8 cellular contexts compared by ENCODE assay signal in the genomic region with DNA sequence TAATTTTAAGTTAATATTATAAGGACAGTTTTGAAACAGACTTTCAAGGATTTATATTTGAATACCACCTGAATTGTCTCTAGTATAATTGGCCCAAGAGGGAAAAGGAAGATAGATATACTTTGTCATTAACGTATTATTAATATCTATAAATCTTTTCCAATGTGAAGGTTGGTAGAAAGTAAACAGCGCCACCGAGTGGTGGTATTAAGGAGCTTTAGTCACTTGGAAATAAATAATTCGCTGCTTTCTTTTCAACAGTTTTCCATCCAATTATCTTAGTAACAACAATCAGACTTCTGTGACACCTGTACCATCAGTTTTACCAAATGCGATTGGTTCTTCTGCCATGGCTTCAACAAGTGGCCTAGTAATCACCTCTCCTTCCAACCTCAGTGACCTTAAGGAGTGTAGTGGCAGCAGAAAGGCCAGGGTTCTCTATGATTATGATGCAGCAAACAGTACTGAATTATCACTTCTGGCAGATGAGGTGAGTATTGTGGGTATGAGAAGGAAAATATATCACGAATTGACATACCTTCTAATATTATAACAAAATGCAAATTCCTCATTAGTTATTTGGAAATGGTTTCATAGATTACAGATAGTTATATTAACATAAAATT. TPM values are rescaled to one million over a fixed set of nuclear protein-coding genes. Genes with fewer than 3 reads are reported as not detected.
A peak's percentile ranks its signal among the peaks of the same experiment; 100 is the strongest.
DNase-seq lines count a peak whose midpoint lies in the region; ATAC-seq and TF ChIP-seq lines count a peak whose summit lies in the region.

No MANE protein-coding gene starts in this region.

- ATAC-seq in CD4-positive, CD25-positive, alpha-beta regulatory T cell (ENCODE audit: low read depth in 2 of 2), result no peak
- ATAC-seq in GM21529 (IDR thresholded peaks at IDR 0.05; ENCODE audit: unreplicated experiment) (no peak), GM21526 (IDR thresholded peaks at IDR 0.05; ENCODE audit: low FRiP score, unreplicated experiment) (no peak), HG03439 (IDR thresholded peaks at IDR 0.05; ENCODE audit: unreplicated experiment) (no peak)

- no peaks in the 10 kb centered on the region for H3K79me2 ChIP-seq in GM23248 (ENCODE audit: insufficient read depth)
- H3K79me2 ChIP-seq in neural progenitor cell (ENCODE audit: low read depth), result no peaks in the 10 kb centered on the region

- no peak overlapping the region for H3K4me3 ChIP-seq in CD4-positive, CD25-positive, alpha-beta regulatory T cell (ENCODE audit: low read depth, low read length)
- H3K4me3 ChIP-seq in GM23248, result no peak overlapping the region
- no peak overlapping the region for H3K4me3 ChIP-seq in neural progenitor cell

- H3K27me3 Mint-ChIP-seq in CD4-positive, CD25-positive, alpha-beta regulatory T cell, result no peaks in the 10 kb centered on the region
- no peaks in the 10 kb centered on the region for H3K27me3 Mint-ChIP-seq in neural progenitor cell (ENCODE audit: insufficient read depth, low read depth)

- peaks cover 0 to 6% (median 4%) of the 10 kb centered on the region in 4 donors for H3K4me1 Mint-ChIP-seq in CD4-positive, CD25-positive, alpha-beta regulatory T cell
- H3K4me1 Mint-ChIP-seq in neural progenitor cell, result no peaks in the 10 kb centered on the region

- peaks cover 27% of the 10 kb centered on the region for H3K36me3 Mint-ChIP-seq in CD4-positive, CD25-positive, alpha-beta regulatory T cell
- peaks cover 12% of the 10 kb centered on the region for H3K36me3 Mint-ChIP-seq in neural progenitor cell

- H3K9me3 ChIP-seq in CD4-positive, CD25-positive, alpha-beta regulatory T cell (ENCODE audit: control insufficient read depth in 2 of 2, low read length in 2 of 2), result no peaks in the 10 kb centered on the region
- no peaks in the 10 kb centered on the region for H3K9me3 ChIP-seq in GM23248 (ENCODE audit: low read depth)
- H3K9me3 ChIP-seq in neural progenitor cell (ENCODE audit: low read depth), result no peaks in the 10 kb centered on the region

- peaks cover 55% of the 10 kb centered on the region for H3K36me3 ChIP-seq in CD4-positive, CD25-positive, alpha-beta regulatory T cell (ENCODE audit: control insufficient read depth, insufficient read depth, low read length)
- H3K36me3 ChIP-seq in GM23248 (ENCODE audit: low read depth), result peaks cover 62% of the 10 kb centered on the region
- peaks cover 20% of the 10 kb centered on the region for H3K36me3 ChIP-seq in neural progenitor cell

- H3K27ac Mint-ChIP-seq in CD4-positive, CD25-positive, alpha-beta regulatory T cell, result no peak overlapping the region
- no peak overlapping the region for H3K27ac Mint-ChIP-seq in neural progenitor cell

- H3K4me1 ChIP-seq in CD4-positive, CD25-positive, alpha-beta regulatory T cell (ENCODE audit: control insufficient read depth, insufficient read depth, low read length, poor library complexity, severe bottlenecking), result peaks cover 11% of the 10 kb centered on the region
- H3K4me1 ChIP-seq in GM23248 (ENCODE audit: insufficient read depth), result no peaks in the 10 kb centered on the region
- no peaks in the 10 kb centered on the region for H3K4me1 ChIP-seq in neural progenitor cell

- peaks cover 0 to 2% (median 0%) of the 10 kb centered on the region in 7 donors for H3K9me3 Mint-ChIP-seq in CD4-positive, CD25-positive, alpha-beta regulatory T cell
- no peaks in the 10 kb centered on the region for H3K9me3 Mint-ChIP-seq in neural progenitor cell

- H3K27ac ChIP-seq in CD4-positive, CD25-positive, alpha-beta regulatory T cell (ENCODE audit: insufficient read depth, low read length, poor library complexity, severe bottlenecking), result no peak overlapping the region
- H3K27ac ChIP-seq in GM23248 (no peak overlapping the region), neural progenitor cell (no peak overlapping the region)

- peak; percentile 7 to 61 (median 48) for DNase-seq in CD4-positive, CD25-positive, alpha-beta regulatory T cell
- DNase-seq in GM23248 (peak; percentile 63), SK-MEL-5 (ENCODE audit: low read depth, low spot score) (peak; percentile 53), neural progenitor cell (ENCODE audit: low spot score) (peak; percentile 30)
- peak; percentile 10 for DNase-seq in effector CD8-positive, alpha-beta T cell (lab: John Stamatoyannopoulos, UW)

- H2AFZ ChIP-seq in GM23248 (no peak overlapping the region), neural progenitor cell (replicated peaks) (no peak overlapping the region)

- H3K4me3 Mint-ChIP-seq in CD4-positive, CD25-positive, alpha-beta regulatory T cell, result no peak overlapping the region
- no peak overlapping the region for H3K4me3 Mint-ChIP-seq in neural progenitor cell

- H3F3A ChIP-seq in GM23248 (ENCODE audit: insufficient read depth) (peaks cover 21% of the 10 kb centered on the region), neural progenitor cell (ENCODE audit: low read depth) (no peaks in the 10 kb centered on the region)

- in situ Hi-C loops in GM23248 (cut with MboI) (no loop called here), SK-MEL-5 (cut with HindIII; ENCODE audit: low pct_unique_long_range_greater_than_20kb, low sequenced_read_pairs) (no loop called here)

- H3K9me2 ChIP-seq in GM23248 (ENCODE audit: insufficient read depth), result no peaks in the 10 kb centered on the region

- no peak overlapping the region for H3K9ac ChIP-seq in GM23248
- H3K9ac ChIP-seq in neural progenitor cell, result no peak overlapping the region

- peak; percentile 88 for TF ChIP-seq CTCF in neural progenitor cell (IDR thresholded peaks at IDR 0.05)

- H3K27me3 ChIP-seq in CD4-positive, CD25-positive, alpha-beta regulatory T cell (ENCODE audit: control insufficient read depth, insufficient read depth, low read length), result no peaks in the 10 kb centered on the region
- H3K27me3 ChIP-seq in GM23248 (replicated peaks; ENCODE audit: insufficient read depth) (no peaks in the 10 kb centered on the region), neural progenitor cell (no peaks in the 10 kb centered on the region)

- 29 to 30% methylated on average over 6 of the region's 6 CpGs for WGBS in GM23248 (ENCODE audit: low coverage in 1 of 2, low lambda C conversion rate in 2 of 2, missing lambda C conversion rate in 2 of 2), 2 experiments

- no peak overlapping the region for H3K4me2 ChIP-seq in GM23248 (ENCODE audit: unreplicated experiment)
- H3K4me2 ChIP-seq in neural progenitor cell, result no peak overlapping the region

- no peaks in the 10 kb centered on the region for H4K20me1 ChIP-seq in GM23248 (ENCODE audit: insufficient read depth)
- no peaks in the 10 kb centered on the region for H4K20me1 ChIP-seq in neural progenitor cell (ENCODE audit: low read depth)

RNA-seq across cellular contexts. Expression of a gene that starts 37.7 kb away (rescaled TPM):
- 62.1 TPM for total RNA-seq in CD4-positive, CD25-positive, alpha-beta regulatory T cell
- polyA plus RNA-seq in CD4-positive, CD25-positive, alpha-beta regulatory T cell, result 10 to 100 TPM; 45.2 to 76.9 (median 56.6) TPM
- total RNA-seq in GM23248 (2014; rRNA removed; shearing (Covaris generic)), result 36.0 and 47.6 TPM in 2 replicates
- 126 and 131 TPM in 2 replicates for polyA plus RNA-seq in GM23248 (2016; fragmentation: Nextera tagmentation; extraction: Ambion mirVana)
- total RNA-seq in SK-MEL-5 (2014; rRNA removed; shearing (Covaris generic)), result 18.5 and 19.3 TPM in 2 replicates
- 12.4 and 15.5 TPM in 2 replicates for polyA plus RNA-seq in SK-MEL-5 (2015; cell fraction: cytosol; rRNA removed)
- polyA plus RNA-seq in SK-MEL-5 (2015; cell fraction: nucleus; rRNA removed), result 17.8 and 20.2 TPM in 2 replicates
- 21.5 and 28.5 TPM in 2 replicates for total RNA-seq in neural progenitor cell (ENCODE audit: low replicate concordance)

Comparison
In these comparisons a context has a peak if more than half of its experiments do, and no peak if none do; other contexts are left out.
1. DNase-seq: peak in every context shown above with its lines; median percentile 63 in GM23248; 53 in SK-MEL-5; 48 in CD4-positive, CD25-positive, alpha-beta regulatory T cell; 30 in neural progenitor cell; 10 in effector CD8-positive, alpha-beta T cell.